In the genomic region with DNA sequence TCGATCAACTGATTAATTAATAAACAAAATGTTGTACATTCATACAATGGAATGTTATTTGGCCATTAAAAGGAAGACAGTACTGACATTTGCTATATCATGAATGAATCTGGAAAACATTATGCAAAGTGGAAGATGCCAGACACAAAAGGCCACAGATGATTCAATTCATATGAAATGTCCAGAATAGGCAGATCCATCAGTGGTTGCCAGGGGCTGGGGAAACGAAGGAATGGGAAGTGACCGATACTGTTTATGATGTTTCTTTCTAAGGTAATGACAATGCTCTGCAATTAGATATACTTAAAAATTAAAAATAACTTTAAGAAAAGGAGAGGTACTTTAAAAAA, we compare ENCODE assay signal across 15 cellular contexts. TPM values are rescaled to one million over a fixed set of nuclear protein-coding genes. Genes with fewer than 3 reads are reported as not detected.
A peak's percentile ranks its signal among the peaks of the same experiment; 100 is the strongest.
DNase-seq lines count a peak whose midpoint lies in the region; ATAC-seq and TF ChIP-seq lines count a peak whose summit lies in the region.
"Had no signal": no experiment of that assay in that cellular context is flagged by ENCODE, and none has a peak within 500 bp of the region (broad histone marks: within the 10 kb centered on the region; RNA-seq: fewer than 3 reads in every experiment).

No MANE protein-coding gene starts in this region.

- no peak for ATAC-seq in CD4-positive, alpha-beta T cell (ENCODE audit: poor library complexity)
- no peak for ATAC-seq in T-cell (replicated peaks in 1 of 4)
- ATAC-seq: left cardiac atrium, pancreas had no signal

- TF ChIP-seq CTCF in CD4-positive, alpha-beta T cell (IDR thresholded peaks at IDR 0.05) = no peak

- no peaks in the 10 kb centered on the region for H3K27me3 Mint-ChIP-seq in CD4-positive, alpha-beta T cell
- H3K27me3 Mint-ChIP-seq in T-cell = no peaks in the 10 kb centered on the region

- H3K9me3 Mint-ChIP-seq in CD4-positive, alpha-beta T cell = no peaks in the 10 kb centered on the region
- H3K9me3 Mint-ChIP-seq in T-cell = no peaks in the 10 kb centered on the region

- in situ Hi-C loops in KBM-7 (cut with MboI; ENCODE audit: low pct_unique_long_range_greater_than_20kb, low sequenced_read_pairs) = no loop called here

- H3K9me3 ChIP-seq in CD4-positive, alpha-beta T cell (ENCODE audit: control insufficient read depth, low read length) = no peaks in the 10 kb centered on the region
- H3K9me3 ChIP-seq: esophagus squamous epithelium, pancreas, stomach had no signal

- H3K27ac Mint-ChIP-seq in CD4-positive, alpha-beta T cell = peak overlapping the region; percentile 69
- H3K27ac Mint-ChIP-seq in T-cell = peak overlapping the region; percentile 88 to 89

- no peak for DNase-seq in CD4-positive, alpha-beta T cell
- DNase-seq in EH (ENCODE audit: low read depth) (peak; percentile 71), T-cell (no peak), fibroblast of the conjunctiva (ENCODE audit: low read depth) (peak; percentile 52), C1 segment of cervical spinal cord (lab: John Stamatoyannopoulos, UW) (no peak), NCI-H2081 treated with DMSO at 0.1 percent for 48 hours (lab: John Stamatoyannopoulos, UW) (no peak), KBM-7 (no peak)
- DNase-seq: esophagus squamous epithelium, GDM1, left cardiac atrium, NCI-H2029 treated with DMSO at 0.1 percent for 48 hours, NCI-H69, pancreas, stomach had no signal

- peaks cover under 1% of the 10 kb centered on the region for H3K36me3 Mint-ChIP-seq in CD4-positive, alpha-beta T cell (ENCODE audit: low read depth)
- no peaks in the 10 kb centered on the region for H3K36me3 Mint-ChIP-seq in T-cell

- peak overlapping the region; percentile 8 for H3K4me3 Mint-ChIP-seq in CD4-positive, alpha-beta T cell
- peak overlapping the region in 2 of 3 donors; percentile 37 to 45 for H3K4me3 Mint-ChIP-seq in T-cell

- POLR2A ChIA-PET in CD4-positive, alpha-beta T cell (lab: Charles Lee) = interaction anchor here (1.0 to 3.4 kb wide), 9 partner anchors 9 to 49 kb away, joined by 3 to 11 read pairs (median 6); no protein-coding TSS in a partner anchor
- POLR2A ChIA-PET in T-cell (lab: Charles Lee) = interaction anchor here in 1 of 2 donors (1.1 kb wide), 1 partner anchor 38 kb away, joined by 4 read pairs; no protein-coding TSS in a partner anchor

- intact Hi-C loops in CD4-positive, alpha-beta T cell (cut with DNase I, micrococcal nuclease) = loop anchor here in 1 of 2 experiments (1.0 kb wide), 1 partner anchor 9 kb away; no protein-coding TSS in a partner anchor

- peaks cover 98% of the 10 kb centered on the region for H3K4me1 Mint-ChIP-seq in CD4-positive, alpha-beta T cell (ENCODE audit: low read depth)
- H3K4me1 Mint-ChIP-seq in T-cell = peaks cover 95 to 100% (median 96%) of the 10 kb centered on the region in 3 donors

- H3K27me3 ChIP-seq in CD4-positive, alpha-beta T cell (ENCODE audit: control insufficient read depth, insufficient read depth, low read length) = no peaks in the 10 kb centered on the region
- H3K27me3 ChIP-seq: esophagus squamous epithelium, pancreas, stomach had no signal

- H3K27ac ChIP-seq in CD4-positive, alpha-beta T cell (ENCODE audit: low read depth, low read length) = no peak overlapping the region
- H3K27ac ChIP-seq: esophagus squamous epithelium, HL-60, pancreas had no signal

- CTCF ChIA-PET in CD4-positive, alpha-beta T cell (lab: Charles Lee) = interaction anchor here (0.8 to 1.2 kb wide), 3 partner anchors 10 to 36 kb away, joined by 3 to 4 read pairs (median 3); no protein-coding TSS in a partner anchor
- CTCF ChIA-PET in T-cell (lab: Charles Lee) = interaction anchor here in 1 of 2 donors (0.6 to 1.5 kb wide), 4 partner anchors 9 to 95 kb away, joined by 3 to 7 read pairs (median 3); no protein-coding TSS in a partner anchor

RNA-seq across cellular contexts. Expression of a gene that starts 37.2 kb away (rescaled TPM):
- 10 to 100 TPM; 78.0 to 86.8 TPM for total RNA-seq in CD4-positive, alpha-beta T cell
- 100 to 1,000 TPM in 1 of 5 donors, 10 to 100 TPM in 4; 71.4 to 101 (median 86.5) TPM for total RNA-seq in T-cell

Comparison
In these comparisons a context has a peak if more than half of its experiments do, and no peak if none do; other contexts are left out.
1. DNase-seq: peak in EH (single experiment) and fibroblast of the conjunctiva (single experiment); none in CD4-positive, alpha-beta T cell (0 of 10), T-cell (0 of 34), C1 segment of cervical spinal cord (0 of 14), NCI-H2081 treated with DMSO at 0.1 percent for 48 hours (single experiment) and KBM-7 (single experiment).